12 cellular contexts compared by ENCODE assay signal in the genomic region with DNA sequence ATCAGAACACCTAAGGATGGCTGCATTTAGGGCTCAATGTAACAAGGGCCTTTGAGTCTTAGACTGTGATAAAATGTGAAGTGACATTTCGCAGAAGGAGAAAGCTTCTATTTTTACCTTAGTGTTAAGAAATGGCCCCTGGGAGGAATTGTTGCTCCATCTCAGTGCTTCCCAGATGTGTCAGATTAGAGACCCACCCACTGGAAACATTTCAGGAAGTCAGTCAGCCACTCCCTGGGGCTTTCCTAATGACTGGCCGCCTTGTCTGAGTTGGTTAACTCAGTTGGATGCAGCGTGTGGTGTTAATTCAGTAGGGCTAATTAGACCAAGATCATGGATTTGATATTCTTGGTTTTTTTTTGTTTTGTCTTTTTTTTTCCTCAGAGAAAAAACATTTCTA.
DNase-seq lines count a peak whose midpoint lies in the region; ATAC-seq and TF ChIP-seq lines count a peak whose summit lies in the region.
"Had no signal": no experiment of that assay in that cellular context is flagged by ENCODE, and none has a peak within 500 bp of the region (broad histone marks: within the 10 kb centered on the region; RNA-seq: fewer than 3 reads in every experiment).

No MANE protein-coding gene starts in this region.

- H3K36me3 ChIP-seq in SK-N-MC (ENCODE audit: insufficient read depth, low read length): no peaks in the 10 kb centered on the region

- H2BK12ac ChIP-seq in H9 (ENCODE audit: insufficient read length, low read depth, low read length): no peak overlapping the region

- no peak overlapping the region for H3K14ac ChIP-seq in H9 (ENCODE audit: insufficient read depth, low read length)

- no peak overlapping the region for H2BK5ac ChIP-seq in H9 (ENCODE audit: insufficient read length, low read length)

- ATAC-seq in GM18867 (IDR thresholded peaks at IDR 0.05; ENCODE audit: unreplicated experiment): no peak
- ATAC-seq: activated T-helper 17 cell treated with anti-CD3 and anti-CD28 coated beads, Interleukin-2, amount 50 U/mL, for 72 hours had no signal

- H4K8ac ChIP-seq in H9 (replicated peaks; ENCODE audit: insufficient read length, low read depth, low read length): no peak overlapping the region

- no peaks in the 10 kb centered on the region for H3K79me1 ChIP-seq in H9 (ENCODE audit: insufficient read depth, low read depth, low read length, poor library complexity, severe bottlenecking)

- WGBS in H9 (ENCODE audit: extremely low coverage, insufficient read length, low lambda C conversion rate): no CpG with 5 or more reads among the region's 3 CpGs

- peaks cover 7 to 23% of the 10 kb centered on the region in 2 experiments; a peak in 4 of 5 replicates for H3K9me3 Mint-ChIP-seq in H9
- H3K9me3 Mint-ChIP-seq: activated T-helper 17 cell treated with anti-CD3 and anti-CD28 coated beads, Interleukin-2, amount 50 U/mL, for 72 hours; T-helper 1 cell treated with Interleukin-12 subunit alpha and Interleukin-12 subunit beta and Interleukin-4 antibody, amounts not matched to agents 30 μg/mL and 1 μg/mL, for 36 hours had no signal

- H2BK120ac ChIP-seq in H9 (ENCODE audit: low read depth, low read length, poor library complexity, severe bottlenecking): no peak overlapping the region

- H3K9ac ChIP-seq in SK-N-MC (ENCODE audit: insufficient read length): no peak overlapping the region
- H3K9ac ChIP-seq in H9 (ENCODE audit: extremely low read depth, insufficient read length, low read length): no peak overlapping the region

- H2BK20ac ChIP-seq in H9 (ENCODE audit: low read depth, low read length, poor library complexity, severe bottlenecking): no peak overlapping the region

- no peak overlapping the region for H3K23ac ChIP-seq in H9 (ENCODE audit: insufficient read length, low read depth, low read length)

- no peak overlapping the region for H4K5ac ChIP-seq in H9 (ENCODE audit: insufficient read length, low read depth, low read length)

- peaks cover 11 to 15% (median 11%) of the 10 kb centered on the region in 3 experiments; a peak in 6 of 7 replicates for H3K36me3 Mint-ChIP-seq in H9 (ENCODE audit: insufficient read depth in 1 of 3, low read depth in 3 of 3)

- H3K18ac ChIP-seq in H9 (ENCODE audit: insufficient read length, low read depth, low read length): no peak overlapping the region

- peaks cover 3% of the 10 kb centered on the region; the same call in 1 of the 2 replicates for H3K4me1 ChIP-seq in H9 (ENCODE audit: insufficient read depth, low read length)

- H3K4me1 Mint-ChIP-seq in H9: peaks cover 11 to 16% of the 10 kb centered on the region in 2 experiments
- H3K4me1 Mint-ChIP-seq: activated T-helper 17 cell treated with anti-CD3 and anti-CD28 coated beads, Interleukin-2, amount 50 U/mL, for 72 hours had no signal

- no peak overlapping the region for H4K91ac ChIP-seq in H9 (ENCODE audit: insufficient read length, low read depth, low read length)

- H2AK5ac ChIP-seq in H9 (ENCODE audit: insufficient read length, low read length): no peak overlapping the region

- DNase-seq in GM04503 (ENCODE audit: low read depth) (peak; percentile 30), SK-N-MC (ENCODE audit: low read depth, low spot score) (peak; percentile 39), foreskin melanocyte (peak; percentile 55), non-pigmented ciliary epithelial cell (ENCODE audit: low read depth) (peak; percentile 13), DMS114 treated with DMSO at 0.1 percent for 48 hours (lab: John Stamatoyannopoulos, UW; ENCODE audit: unreplicated experiment) (no peak), H9 (no peak)
- DNase-seq in activated effector memory CD4-positive, alpha-beta T cell treated with Interleukin-2 at 50 U/mL for 16 hours: no peak
- DNase-seq: activated CD4-positive, alpha-beta T cell treated with anti-CD3 and anti-CD28 coated beads, Interleukin-2, amount 50 U/mL, for 1 hour; NCI-H1694 had no signal

- H3K79me2 ChIP-seq in H9 (ENCODE audit: insufficient read depth, low read length): no peaks in the 10 kb centered on the region

- H4K20me1 ChIP-seq in H9 (ENCODE audit: control insufficient read depth, insufficient read depth, insufficient read length): no peaks in the 10 kb centered on the region

- H3K23me2 ChIP-seq in H9 (ENCODE audit: insufficient read length, low read depth, low read length, poor library complexity, severe bottlenecking): no peaks in the 10 kb centered on the region

- no peak overlapping the region for H2BK15ac ChIP-seq in H9 (ENCODE audit: low read depth, low read length)

- H3K27ac Mint-ChIP-seq in H9: no peak overlapping the region
- H3K27ac Mint-ChIP-seq: activated T-helper 17 cell treated with anti-CD3 and anti-CD28 coated beads, Interleukin-2, amount 50 U/mL, for 72 hours; T-helper 1 cell treated with Interleukin-12 subunit alpha and Interleukin-12 subunit beta and Interleukin-4 antibody, amounts not matched to agents 30 μg/mL and 1 μg/mL, for 36 hours had no signal

- H2AFZ ChIP-seq in H9 (ENCODE audit: low read length): no peak overlapping the region

- no peak overlapping the region for H3K4ac ChIP-seq in H9 (ENCODE audit: low read depth, low read length)

- H3K27ac ChIP-seq in SK-N-MC (peak overlapping the region; percentile 7; the same call in 1 of the 2 replicates), H9 (ENCODE audit: insufficient read length, low read depth, low read length) (no peak overlapping the region)

- no peak overlapping the region for H3K56ac ChIP-seq in H9 (ENCODE audit: insufficient read length, low read depth, low read length)

- H3K9me3 ChIP-seq in SK-N-MC (ENCODE audit: low read depth, low read length) (no peaks in the 10 kb centered on the region), H9 (ENCODE audit: control insufficient read depth, low read depth, low read length) (no peaks in the 10 kb centered on the region)

- H3K4me3 ChIP-seq in SK-N-MC: 0 out of 2 replicates have a peak overlapping the region, but pooled peaks have one; percentile 12

- no peak overlapping the region for H3K4me3 Mint-ChIP-seq in H9
- H3K4me3 Mint-ChIP-seq: activated T-helper 17 cell treated with anti-CD3 and anti-CD28 coated beads, Interleukin-2, amount 50 U/mL, for 72 hours; T-helper 1 cell treated with Interleukin-12 subunit alpha and Interleukin-12 subunit beta and Interleukin-4 antibody, amounts not matched to agents 30 μg/mL and 1 μg/mL, for 36 hours had no signal

- H3K4me2 ChIP-seq in H9 (ENCODE audit: insufficient read depth, insufficient read length, low read length): no peak overlapping the region

- no peaks in the 10 kb centered on the region; the same call in 1 of the 2 replicates for H3K27me3 Mint-ChIP-seq in H9 (ENCODE audit: low read depth)
- H3K27me3 Mint-ChIP-seq: activated T-helper 17 cell treated with anti-CD3 and anti-CD28 coated beads, Interleukin-2, amount 50 U/mL, for 72 hours had no signal

- no peaks in the 10 kb centered on the region for H3K27me3 ChIP-seq in H9 (ENCODE audit: insufficient read depth, low read length)

- no peak overlapping the region for H3T11ph ChIP-seq in H9 (ENCODE audit: low read length)

- no peak for TF ChIP-seq CTCF in H9 (conservative IDR thresholded peaks at IDR 0.05)

Comparison
In these comparisons a context has a peak if more than half of its experiments do, and no peak if none do; other contexts are left out.
1. DNase-seq: peak in GM04503 (single experiment), SK-N-MC (single experiment), foreskin melanocyte (single experiment) and non-pigmented ciliary epithelial cell (single experiment); none in activated effector memory CD4-positive, alpha-beta T cell treated with Interleukin-2 at 50 U/mL for 16 hours (single experiment), DMS114 treated with DMSO at 0.1 percent for 48 hours (single experiment) and H9 (single experiment).